In genomic region chr13:57003682-57004081, GRCh38 we compare ENCODE assay signal across 28 cellular contexts.
"Had no signal": no experiment of that assay in that cellular context is flagged by ENCODE, and none has a peak within 500 bp of the region (broad histone marks: within the 10 kb centered on the region; RNA-seq: fewer than 3 reads in every experiment).

No MANE protein-coding gene starts in this region.

- H3K36me3 Mint-ChIP-seq: stimulated activated effector memory CD8-positive, alpha-beta T cell treated with anti-CD3 and anti-CD28 coated beads, Interleukin-12 subunit alpha, Interleukin-12 subunit beta, amount 100 ng/mL, for 72 hours; stimulated activated memory B cell treated with anti-CD40 and anti-IgM and Interleukin-4, amounts not matched to agents 10 μg/mL and 1 μg/mL and 100 μg/mL, for 72 hours; stimulated activated naive B cell treated with anti-CD40 and anti-IgM and Interleukin-4, amounts not matched to agents 10 μg/mL and 1 μg/mL and 100 μg/mL, for 72 hours; type B pancreatic cell had no signal

- DNase-seq: stimulated activated CD4-positive, alpha-beta T cell treated with anti-CD3 and anti-CD28 coated beads, Interleukin-2, amount 100 ng/mL, for 48 hours; stimulated activated CD4-positive, alpha-beta T cell treated with anti-CD3 and anti-CD28 coated beads, Interleukin-4, amount 100 ng/mL, for 1 hour; stimulated activated CD4-positive, alpha-beta T cell treated with anti-CD3 and anti-CD28 coated beads, Interleukin-4, amount 100 ng/mL, for 24 hours; stimulated activated CD4-positive, alpha-beta T cell treated with anti-CD3 and anti-CD28 coated beads, Interleukin-4, amount 100 ng/mL, for 4 hours; stimulated activated CD8-positive, alpha-beta memory T cell treated with anti-CD3 and anti-CD28 coated beads, Interleukin-4, amount 100 ng/mL, for 48 hours; stimulated activated naive B cell treated with anti-CD40 and anti-IgM and Interleukin-4, amounts not matched to agents 10 μg/mL and 1 μg/mL and 100 μg/mL, for 72 hours; stimulated activated naive CD4-positive, alpha-beta T cell; stimulated activated naive CD4-positive, alpha-beta T cell treated with Interleukin-2 at 50 U/mL for 16 hours; stimulated activated naive CD8-positive, alpha-beta T cell treated with anti-CD3 and anti-CD28 coated beads, Interleukin-15, amount 100 ng/mL, for 72 hours; stimulated activated naive CD8-positive, alpha-beta T cell treated with anti-CD3 and anti-CD28 coated beads, Interleukin-15, Interleukin-2, amounts not matched to agents 100 U/mL and 50 U/mL, for 24 hours; stomach; substantia nigra; testis; thyroid gland; tibial artery; transverse colon; trophoblast cell; upper lobe of left lung; upper lobe of right lung; uterus had no signal

- H3K27ac Mint-ChIP-seq: stimulated activated effector memory CD8-positive, alpha-beta T cell treated with anti-CD3 and anti-CD28 coated beads, Interleukin-12 subunit alpha, Interleukin-12 subunit beta, amount 100 ng/mL, for 72 hours; stimulated activated memory B cell treated with anti-CD40 and anti-IgM and Interleukin-4, amounts not matched to agents 10 μg/mL and 1 μg/mL and 100 μg/mL, for 72 hours; stimulated activated naive B cell treated with anti-CD40 and anti-IgM and Interleukin-4, amounts not matched to agents 10 μg/mL and 1 μg/mL and 100 μg/mL, for 72 hours; stimulated activated naive CD8-positive, alpha-beta T cell treated with anti-CD3 and anti-CD28 coated beads, Interleukin-15, amount 100 ng/mL, for 72 hours; stimulated activated naive CD8-positive, alpha-beta T cell treated with anti-CD3 and anti-CD28 coated beads, Interleukin-15, Interleukin-2, amounts not matched to agents 100 ng/mL and 50 ng/mL, for 24 hours; type B pancreatic cell had no signal

- H3K9me3 ChIP-seq: stomach, testis, thoracic aorta, thyroid gland, tibial artery, tibial nerve, transverse colon, upper lobe of left lung, upper lobe of right lung, uterus, vagina had no signal

- H3K4me3 Mint-ChIP-seq: stimulated activated effector memory CD8-positive, alpha-beta T cell treated with anti-CD3 and anti-CD28 coated beads, Interleukin-12 subunit alpha, Interleukin-12 subunit beta, amount 100 ng/mL, for 72 hours; stimulated activated memory B cell treated with anti-CD40 and anti-IgM and Interleukin-4, amounts not matched to agents 10 μg/mL and 1 μg/mL and 100 μg/mL, for 72 hours; stimulated activated naive B cell treated with anti-CD40 and anti-IgM and Interleukin-4, amounts not matched to agents 10 μg/mL and 1 μg/mL and 100 μg/mL, for 72 hours; stimulated activated naive CD8-positive, alpha-beta T cell treated with anti-CD3 and anti-CD28 coated beads, Interleukin-15, amount 100 ng/mL, for 72 hours; stimulated activated naive CD8-positive, alpha-beta T cell treated with anti-CD3 and anti-CD28 coated beads, Interleukin-15, Interleukin-2, amounts not matched to agents 100 ng/mL and 50 ng/mL, for 24 hours; type B pancreatic cell had no signal

- H3K27ac ChIP-seq: stomach, suprapubic skin, testis, thoracic aorta, thyroid gland, tibial artery, tibial nerve, transverse colon, upper lobe of left lung, upper lobe of right lung, uterus, vagina had no signal

- H3K9me3 Mint-ChIP-seq: stimulated activated memory B cell treated with anti-CD40 and anti-IgM and Interleukin-4, amounts not matched to agents 10 μg/mL and 1 μg/mL and 100 μg/mL, for 72 hours; type B pancreatic cell had no signal

- H3K27me3 ChIP-seq: stomach, suprapubic skin, testis, thyroid gland, tibial artery, tibial nerve, transverse colon, upper lobe of left lung, upper lobe of right lung, uterus, vagina had no signal

- H3K27me3 Mint-ChIP-seq: stimulated activated memory B cell treated with anti-CD40 and anti-IgM and Interleukin-4, amounts not matched to agents 10 μg/mL and 1 μg/mL and 100 μg/mL, for 72 hours; stimulated activated naive B cell treated with anti-CD40 and anti-IgM and Interleukin-4, amounts not matched to agents 10 μg/mL and 1 μg/mL and 100 μg/mL, for 72 hours; stimulated activated naive CD8-positive, alpha-beta T cell treated with anti-CD3 and anti-CD28 coated beads, Interleukin-15, amount 100 ng/mL, for 72 hours; stimulated activated naive CD8-positive, alpha-beta T cell treated with anti-CD3 and anti-CD28 coated beads, Interleukin-15, Interleukin-2, amounts not matched to agents 100 ng/mL and 50 ng/mL, for 24 hours; type B pancreatic cell had no signal

- H3K4me1 Mint-ChIP-seq: stimulated activated effector memory CD8-positive, alpha-beta T cell treated with anti-CD3 and anti-CD28 coated beads, Interleukin-12 subunit alpha, Interleukin-12 subunit beta, amount 100 ng/mL, for 72 hours; stimulated activated memory B cell treated with anti-CD40 and anti-IgM and Interleukin-4, amounts not matched to agents 10 μg/mL and 1 μg/mL and 100 μg/mL, for 72 hours; stimulated activated naive B cell treated with anti-CD40 and anti-IgM and Interleukin-4, amounts not matched to agents 10 μg/mL and 1 μg/mL and 100 μg/mL, for 72 hours; stimulated activated naive CD8-positive, alpha-beta T cell treated with anti-CD3 and anti-CD28 coated beads, Interleukin-15, amount 100 ng/mL, for 72 hours had no signal

- ATAC-seq: stimulated activated effector memory CD8-positive, alpha-beta T cell treated with anti-CD3 and anti-CD28 coated beads, Interleukin-12 subunit alpha, Interleukin-12 subunit beta, amount 100 ng/mL, for 72 hours; stimulated activated memory B cell treated with anti-CD40 and anti-IgM and Interleukin-4, amounts not matched to agents 10 μg/mL and 1 μg/mL and 100 μg/mL, for 72 hours; stimulated activated naive B cell treated with anti-CD40 and anti-IgM and Interleukin-4, amounts not matched to agents 10 μg/mL and 1 μg/mL and 100 μg/mL, for 72 hours; stimulated activated naive CD8-positive, alpha-beta T cell treated with anti-CD3 and anti-CD28 coated beads, Interleukin-15, amount 100 ng/mL, for 72 hours; stimulated activated naive CD8-positive, alpha-beta T cell treated with anti-CD3 and anti-CD28 coated beads, Interleukin-15, Interleukin-2, amounts not matched to agents 100 U/mL and 50 U/mL, for 24 hours; upper lobe of right lung had no signal

- H3K4me3 ChIP-seq: stomach, suprapubic skin, testis, thoracic aorta, thyroid gland, tibial artery, tibial nerve, transverse colon, upper lobe of left lung, upper lobe of right lung, uterus, vagina had no signal

- H3K36me3 ChIP-seq: stomach, suprapubic skin, thoracic aorta, thyroid gland, tibial artery, tibial nerve, transverse colon, upper lobe of left lung, upper lobe of right lung, uterus, vagina had no signal
